In genomic region chr7:47651355-47652317, GRCh38 we compare ENCODE assay signal across 13 cellular contexts.
DNase-seq lines count a peak whose midpoint lies in the region; ATAC-seq, FAIRE-seq and TF ChIP-seq lines count a peak whose summit lies in the region.
"Had no signal": no experiment of that assay in that cellular context is flagged by ENCODE, and none has a peak within 500 bp of the region (broad histone marks: within the 10 kb centered on the region; RNA-seq: fewer than 3 reads in every experiment).

No MANE protein-coding gene starts in this region.

- TF ChIP-seq CTCF in smooth muscle cell (IDR thresholded peaks at IDR 0.05; ENCODE audit: borderline replicate concordance, insufficient read depth, poor library complexity, severe bottlenecking), result no peak
- TF ChIP-seq CTCF in D721Med (IDR thresholded peaks at IDR 0.05; ENCODE audit: insufficient read depth, missing control alignments), result no peak
- TF ChIP-seq CTCF in mucosa of descending colon (IDR thresholded peaks at IDR 0.05), result no peak

- H3K79me2 ChIP-seq in GM23248 (ENCODE audit: insufficient read depth) (no peaks in the 10 kb centered on the region), smooth muscle cell (ENCODE audit: low read depth) (no peaks in the 10 kb centered on the region)

- intact Hi-C loops in mucosa of descending colon (cut with DNase I, micrococcal nuclease), result no loop called here

- H3K27ac ChIP-seq in GM23248 (peak overlapping the region; percentile 82), smooth muscle cell (ENCODE audit: low read depth) (peak overlapping the region; percentile 81)

- H3K9me3 ChIP-seq in GM23248 (ENCODE audit: low read depth), result no peaks in the 10 kb centered on the region
- H3K9me3 ChIP-seq in smooth muscle cell (replicated peaks; ENCODE audit: low read depth), result no peaks in the 10 kb centered on the region
- no peaks in the 10 kb centered on the region for H3K9me3 ChIP-seq in mucosa of descending colon
- H3K9me3 ChIP-seq: Peyer's patch had no signal

- no peak overlapping the region for H2AFZ ChIP-seq in GM23248
- H2AFZ ChIP-seq in smooth muscle cell (ENCODE audit: low read depth), result no peak overlapping the region

- H3F3A ChIP-seq in GM23248 (ENCODE audit: insufficient read depth) (no peaks in the 10 kb centered on the region), smooth muscle cell (ENCODE audit: low read depth) (peaks cover 8% of the 10 kb centered on the region)

- FAIRE-seq in D721Med (lab: Jason Lieb, UNC), result no peak
- FAIRE-seq: islet of Langerhans had no signal

- in situ Hi-C loops in GM23248 (cut with MboI), result no loop called here

- H3K9me2 ChIP-seq in GM23248 (ENCODE audit: insufficient read depth), result no peaks in the 10 kb centered on the region

- H3K9ac ChIP-seq in GM23248 (peak overlapping the region; percentile 69), smooth muscle cell (ENCODE audit: low read depth) (no peak overlapping the region)

- H4K20me1 ChIP-seq in GM23248 (ENCODE audit: insufficient read depth) (no peaks in the 10 kb centered on the region), smooth muscle cell (ENCODE audit: low read depth) (no peaks in the 10 kb centered on the region)

- no peaks in the 10 kb centered on the region for H3K36me3 ChIP-seq in GM23248 (ENCODE audit: low read depth)
- no peaks in the 10 kb centered on the region for H3K36me3 ChIP-seq in smooth muscle cell (ENCODE audit: low read depth)
- H3K36me3 ChIP-seq in mucosa of descending colon (ENCODE audit: low read depth), result no peaks in the 10 kb centered on the region
- H3K36me3 ChIP-seq: Peyer's patch had no signal

- ATAC-seq in SK-N-SH treated with all-trans-retinoic acid at 6 μM for 48 hours (peak; percentile 86), mucosa of descending colon (no peak)

- no peaks in the 10 kb centered on the region for H3K27me3 ChIP-seq in GM23248 (replicated peaks; ENCODE audit: insufficient read depth)
- H3K27me3 ChIP-seq in smooth muscle cell (ENCODE audit: low read depth), result no peaks in the 10 kb centered on the region
- H3K27me3 ChIP-seq: Peyer's patch had no signal

- H3K4me2 ChIP-seq in GM23248 (ENCODE audit: unreplicated experiment) (peak overlapping the region; percentile 20), smooth muscle cell (peak overlapping the region; percentile 6)

- H3K4me3 ChIP-seq in GM23248 (no peak overlapping the region), smooth muscle cell (no peak overlapping the region), mucosa of descending colon (no peak overlapping the region)
- H3K4me3 ChIP-seq: Peyer's patch had no signal

- peaks cover 30% of the 10 kb centered on the region for H3K4me1 ChIP-seq in GM23248 (ENCODE audit: insufficient read depth)
- peaks cover 35% of the 10 kb centered on the region for H3K4me1 ChIP-seq in smooth muscle cell (ENCODE audit: low read depth)
- no peaks in the 10 kb centered on the region for H3K4me1 ChIP-seq in mucosa of descending colon (ENCODE audit: low read depth)

- WGBS in GM23248 (ENCODE audit: low coverage in 1 of 2, low lambda C conversion rate in 2 of 2, missing lambda C conversion rate in 2 of 2), 2 experiments, result 52 to 60% methylated on average over 11 of the region's 11 CpGs
- WGBS in smooth muscle cell (ENCODE audit: low lambda C conversion rate), result 55% methylated on average over 11 of the region's 11 CpGs

- DNase-seq in GM23248, result peak; percentile 93
- peak; percentile 75 for DNase-seq in fibroblast of the conjunctiva (ENCODE audit: low read depth)
- DNase-seq in smooth muscle cell (lab: John Stamatoyannopoulos, UW; ENCODE audit: unreplicated experiment), result no peak
- DNase-seq in MV-4-11 (lab: John Stamatoyannopoulos, UW), result no peak
- no peak for DNase-seq in D721Med (ENCODE audit: insufficient read length, low spot score)
- no peak for DNase-seq in mucosa of descending colon
- DNase-seq: activated CD4-positive, alpha-beta T cell treated with anti-CD3 and anti-CD28 coated beads for 1 hour; activated effector memory CD4-positive, alpha-beta T cell treated with Interleukin-2 at 50 U/mL for 16 hours; effector CD4-positive, alpha-beta T cell; nucleus accumbens; Peyer's patch had no signal

TF ChIP-seq in SK-N-SH treated with all-trans-retinoic acid at 6 μM for 48 hours, 23 proteins besides CTCF, POLR2A, EP300 and RAD21:
- TF ChIP-seq ZFP3 (CRISPR knock-in tag; IDR thresholded peaks at IDR 0.05) (peak; percentile 76; the same call in 1 of the 2 replicates), ZC3H10 (CRISPR knock-in tag; IDR thresholded peaks at IDR 0.05) (peak; percentile 52), BACH2 (CRISPR knock-in tag; IDR thresholded peaks at IDR 0.05; ENCODE audit: borderline replicate concordance) (no peak), TSHZ2 (CRISPR knock-in tag; IDR thresholded peaks at IDR 0.05) (0 out of 2 replicates have a peak, but pooled peaks have one; percentile 16), TCF4 (CRISPR knock-in tag; IDR thresholded peaks at IDR 0.05; ENCODE audit: borderline replicate concordance) (no peak), CSDC2 (CRISPR knock-in tag; IDR thresholded peaks at IDR 0.05) (peak; percentile 96), CREB5 (CRISPR knock-in tag; IDR thresholded peaks at IDR 0.05; ENCODE audit: low read depth) (peak; percentile 67; the same call in 1 of the 2 replicates), OSR1 (CRISPR knock-in tag; IDR thresholded peaks at IDR 0.05) (0 out of 2 replicates have a peak, but pooled peaks have one; percentile 13), ISL1 (CRISPR knock-in tag; IDR thresholded peaks at IDR 0.05) (peak; percentile 85), TOX (CRISPR knock-in tag; IDR thresholded peaks at IDR 0.05; ENCODE audit: borderline replicate concordance) (peak; percentile 84; the same call in 1 of the 2 replicates)
- TF ChIP-seq, protein P1, sequence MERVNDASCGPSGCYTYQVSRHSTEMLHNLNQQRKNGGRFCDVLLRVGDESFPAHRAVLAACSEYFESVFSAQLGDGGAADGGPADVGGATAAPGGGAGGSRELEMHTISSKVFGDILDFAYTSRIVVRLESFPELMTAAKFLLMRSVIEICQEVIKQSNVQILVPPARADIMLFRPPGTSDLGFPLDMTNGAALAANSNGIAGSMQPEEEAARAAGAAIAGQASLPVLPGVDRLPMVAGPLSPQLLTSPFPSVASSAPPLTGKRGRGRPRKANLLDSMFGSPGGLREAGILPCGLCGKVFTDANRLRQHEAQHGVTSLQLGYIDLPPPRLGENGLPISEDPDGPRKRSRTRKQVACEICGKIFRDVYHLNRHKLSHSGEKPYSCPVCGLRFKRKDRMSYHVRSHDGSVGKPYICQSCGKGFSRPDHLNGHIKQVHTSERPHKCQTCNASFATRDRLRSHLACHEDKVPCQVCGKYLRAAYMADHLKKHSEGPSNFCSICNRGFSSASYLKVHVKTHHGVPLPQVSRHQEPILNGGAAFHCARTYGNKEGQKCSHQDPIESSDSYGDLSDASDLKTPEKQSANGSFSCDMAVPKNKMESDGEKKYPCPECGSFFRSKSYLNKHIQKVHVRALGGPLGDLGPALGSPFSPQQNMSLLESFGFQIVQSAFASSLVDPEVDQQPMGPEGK (CRISPR knock-in tag; IDR thresholded peaks at IDR 0.05; ENCODE audit: borderline replicate concordance), result peak; percentile 40; the same call in 1 of the 2 replicates

Comparison
In these comparisons a context has a peak if more than half of its experiments do, and no peak if none do; other contexts are left out.
1. DNase-seq: peak in GM23248 (single experiment) and fibroblast of the conjunctiva (single experiment); none in smooth muscle cell (single experiment), MV-4-11 (single experiment), D721Med (single experiment) and mucosa of descending colon (0 of 3).